ENCODE assay signal across 23 cellular contexts in the genomic region with DNA sequence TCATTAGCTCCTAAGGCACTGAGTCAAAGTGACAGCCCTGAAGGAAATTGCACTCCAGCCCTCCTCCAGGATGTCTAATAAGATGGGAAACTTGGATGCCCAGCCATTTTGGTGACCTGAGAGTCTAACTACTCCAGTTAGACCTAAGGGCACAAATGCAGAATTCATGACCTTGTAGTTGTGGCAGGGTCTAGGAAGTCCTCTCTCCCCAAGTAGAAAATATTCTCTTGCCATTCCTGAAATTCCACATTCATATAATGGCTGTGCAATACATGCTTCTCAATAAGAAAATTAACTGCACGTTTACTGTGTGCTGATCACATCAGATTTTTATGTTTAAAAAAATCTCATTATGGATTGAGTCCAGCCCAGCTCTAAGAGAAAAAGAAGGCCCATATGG.
"Had no signal": no experiment of that assay in that cellular context is flagged by ENCODE, and none has a peak within 500 bp of the region (broad histone marks: within the 10 kb centered on the region; RNA-seq: fewer than 3 reads in every experiment).

No MANE protein-coding gene starts in this region.

- DNase-seq: effector CD8-positive, alpha-beta T cell; effector memory CD8-positive, alpha-beta T cell; endodermal cell; erythroblast; esophagus squamous epithelium; foreskin fibroblast; foreskin melanocyte; gastrocnemius medialis; glutamatergic neuron; head of caudate nucleus; heart right ventricle; hippocampal formation; left cardiac atrium; left lung; left ventricle myocardium superior; lower lobe of right lung; mesendoderm; mucosa of descending colon; naive B cell had no signal

- H3K4me1 ChIP-seq: left lung, lower lobe of right lung had no signal

- H3K4me1 Mint-ChIP-seq: memory B cell had no signal

- H3K27me3 Mint-ChIP-seq: dendritic cell treated with granulocyte-macrophage colony-stimulating factor and Interleukin-4, amounts not matched to agents 40 ng/mL and 50 ng/mL, for 4 days; effector memory CD8-positive, alpha-beta T cell; memory B cell; naive B cell had no signal

- H3K27me3 ChIP-seq: esophagus squamous epithelium, gastrocnemius medialis, heart right ventricle, left lung had no signal

- H3K4me3 Mint-ChIP-seq: dendritic cell treated with granulocyte-macrophage colony-stimulating factor and Interleukin-4, amounts not matched to agents 40 ng/mL and 50 ng/mL, for 4 days; effector memory CD8-positive, alpha-beta T cell; endodermal cell; memory B cell; naive B cell had no signal

- H3K4me3 ChIP-seq: coronary artery, esophagus squamous epithelium, gastrocnemius medialis, heart right ventricle, left lung, lower lobe of right lung, mucosa of descending colon had no signal

- H3K36me3 ChIP-seq: gastrocnemius medialis had no signal

- ATAC-seq: effector memory CD8-positive, alpha-beta T cell; esophagus mucosa; gastrocnemius medialis; heart right ventricle; left cardiac atrium; left lung; left ventricle myocardium superior; lower lobe of right lung; mucosa of descending colon had no signal

- H3K27ac Mint-ChIP-seq: dendritic cell treated with granulocyte-macrophage colony-stimulating factor and Interleukin-4, amounts not matched to agents 40 ng/mL and 50 ng/mL, for 4 days; effector memory CD8-positive, alpha-beta T cell; endodermal cell; memory B cell had no signal

- H3K9me3 Mint-ChIP-seq: dendritic cell treated with granulocyte-macrophage colony-stimulating factor and Interleukin-4, amounts not matched to agents 40 ng/mL and 50 ng/mL, for 4 days; effector memory CD8-positive, alpha-beta T cell; endodermal cell; memory B cell; naive B cell had no signal

- H3K9me3 ChIP-seq: esophagus squamous epithelium, gastrocnemius medialis, heart right ventricle, left lung, lower lobe of right lung, mucosa of descending colon had no signal
